ENCODE assay signal across 15 cellular contexts in the genomic region with DNA sequence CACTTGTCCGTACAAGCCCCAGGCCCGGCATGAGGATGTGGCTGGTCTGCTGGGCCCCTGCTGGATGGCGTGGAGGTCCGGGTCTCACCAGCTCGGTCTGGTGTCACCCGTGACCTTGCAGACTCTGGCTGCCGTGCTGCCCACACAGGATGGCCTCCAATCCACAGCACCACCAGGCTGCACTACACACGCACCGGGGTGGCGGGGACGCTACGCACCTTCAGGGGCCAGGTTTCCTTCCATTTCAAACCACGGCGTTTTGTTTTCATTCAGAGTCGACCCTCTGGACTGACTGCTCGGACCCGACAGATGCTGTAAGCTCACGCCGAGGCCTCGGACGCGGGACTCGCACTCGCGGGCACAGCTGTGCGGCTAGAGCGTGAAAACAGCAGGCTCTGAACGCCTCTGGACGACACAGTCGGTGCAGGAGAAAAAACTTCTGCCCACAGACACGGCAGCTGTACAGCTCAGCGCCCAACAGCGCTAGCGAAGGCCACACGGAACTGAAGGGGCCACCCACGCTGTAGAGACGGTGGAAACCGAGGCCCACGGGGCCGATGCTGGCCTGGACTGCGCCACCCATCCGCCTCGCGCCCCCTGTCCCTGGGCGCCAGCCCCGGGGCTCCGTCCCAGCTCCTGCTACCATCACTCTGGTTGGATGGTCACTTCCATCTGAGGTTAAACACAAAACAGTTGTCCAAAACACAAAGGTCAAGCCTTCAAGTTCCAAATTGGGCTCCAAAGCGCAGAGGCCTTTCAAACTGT. TPM values are rescaled to one million over a fixed set of nuclear protein-coding genes. Genes with fewer than 3 reads are reported as not detected.
A peak's percentile ranks its signal among the peaks of the same experiment; 100 is the strongest.
DNase-seq lines count a peak whose midpoint lies in the region; ATAC-seq and TF ChIP-seq lines count a peak whose summit lies in the region.
"Had no signal": no experiment of that assay in that cellular context is flagged by ENCODE, and none has a peak within 500 bp of the region (broad histone marks: within the 10 kb centered on the region; RNA-seq: fewer than 3 reads in every experiment).

No MANE protein-coding gene starts in this region.

- H3K27me3 ChIP-seq in BLaER1 treated with 17β-estradiol and CSF1 and Interleukin-3, amounts not matched to agents 10 nM and 100 nM: peaks cover 26 to 36% (median 32%) of the 10 kb centered on the region in 11 experiments
- H3K27me3 ChIP-seq in adipocyte (replicated peaks; ENCODE audit: control insufficient read depth, insufficient read depth, low read length) (no peaks in the 10 kb centered on the region), layer of hippocampus (ENCODE audit: control insufficient read depth, insufficient read depth, low read length) (no peaks in the 10 kb centered on the region), stomach (no peaks in the 10 kb centered on the region)

- H3K27ac ChIP-seq in BLaER1 treated with 17β-estradiol and CSF1 and Interleukin-3, amounts not matched to agents 10 nM and 100 nM: peak overlapping the region in 2 of 11 experiments; percentile 32 to 44; a peak in 2 of 22 replicates
- peak overlapping the region; percentile 95 for H3K27ac ChIP-seq in layer of hippocampus (ENCODE audit: low read depth, low read length)
- H3K27ac ChIP-seq in stomach: peak overlapping the region in 4 of 5 donors; percentile 14 to 84 (median 34)
- H3K27ac ChIP-seq: GM23248 had no signal

- no peak for TF ChIP-seq CTCF in stomach (IDR thresholded peaks at IDR 0.05)

- intact Hi-C loops in stomach (cut with DNase I; ENCODE audit: low total_unique reads): no loop called here

- H3K4me2 ChIP-seq in BLaER1 treated with 17β-estradiol and CSF1 and Interleukin-3, amounts not matched to agents 10 nM and 100 nM: peak overlapping the region in 9 of 11 experiments; percentile 27 to 84 (median 64); a peak in 17 of 22 replicates

- peak overlapping the region in 4 of 11 experiments; percentile 19 to 59 (median 38); a peak in 7 of 22 replicates for H3K9ac ChIP-seq in BLaER1 treated with 17β-estradiol and CSF1 and Interleukin-3, amounts not matched to agents 10 nM and 100 nM
- peak overlapping the region; percentile 43 for H3K9ac ChIP-seq in adipocyte (ENCODE audit: low read length)
- H3K9ac ChIP-seq: GM23248 had no signal

- no peaks in the 10 kb centered on the region for H3K9me3 ChIP-seq in BLaER1 treated with 17β-estradiol and CSF1 and Interleukin-3, amounts not matched to agents 10 nM and 100 nM (replicated peaks in 1 of 11)
- H3K9me3 ChIP-seq in adipocyte (ENCODE audit: control insufficient read depth, low read length) (no peaks in the 10 kb centered on the region), stomach (no peaks in the 10 kb centered on the region)

- H3K4me3 ChIP-seq in BLaER1 treated with 17β-estradiol and CSF1 and Interleukin-3, amounts not matched to agents 10 nM and 100 nM: no peak overlapping the region
- H3K4me3 ChIP-seq in adipocyte (ENCODE audit: low read length): peak overlapping the region; percentile 48
- no peak overlapping the region for H3K4me3 ChIP-seq in stomach
- H3K4me3 ChIP-seq: GM12878, GM23248 had no signal

- whole genome bisulfite sequencing in stomach, 5 donors: 91 to 96% (median 94%) methylated on average over 46 to 48 of the region's 48 CpGs

- TF ChIP-seq EP300 in stomach (IDR thresholded peaks at IDR 0.05): no peak

- H3K4me1 ChIP-seq in BLaER1 treated with 17β-estradiol and CSF1 and Interleukin-3, amounts not matched to agents 10 nM and 100 nM: peaks cover 0 to 81% (median 66%) of the 10 kb centered on the region in 10 experiments; a peak in 18 of 20 replicates
- peaks cover 14% of the 10 kb centered on the region for H3K4me1 ChIP-seq in adipocyte (ENCODE audit: control insufficient read depth, insufficient read depth, low read length)
- H3K4me1 ChIP-seq in stomach: peaks cover 7 to 19% (median 16%) of the 10 kb centered on the region in 4 donors

- DNase-seq in adipocyte (ENCODE audit: low read depth) (no peak), stomach (no peak), cortex of kidney (lab: John Stamatoyannopoulos, UW) (no peak), NCI-H2171 (lab: John Stamatoyannopoulos, UW) (no peak)
- DNase-seq in activated CD8-positive, alpha-beta memory T cell treated with anti-CD3 and anti-CD28 coated beads, Interleukin-2, amount 50 U/mL, for 48 hours: no peak
- DNase-seq: CD4-positive, alpha-beta memory T cell; IMR-90; Kasumi-1; NCI-H187 treated with DMSO at 0.1 percent for 48 hours; NCI-H524 had no signal

- no peak for ATAC-seq in GM19452 (IDR thresholded peaks at IDR 0.05; ENCODE audit: unreplicated experiment)
- ATAC-seq: GM12878 had no signal

- H3K36me3 ChIP-seq in BLaER1 treated with 17β-estradiol and CSF1 and Interleukin-3, amounts not matched to agents 10 nM and 100 nM: no peaks in the 10 kb centered on the region
- H3K36me3 ChIP-seq in adipocyte (ENCODE audit: control insufficient read depth, insufficient read depth, low read length, severe bottlenecking) (no peaks in the 10 kb centered on the region), stomach (no peaks in the 10 kb centered on the region)

- no peak for TF ChIP-seq POLR2A in stomach (IDR thresholded peaks at IDR 0.05)

- H4K20me1 ChIP-seq in BLaER1 treated with 17β-estradiol and CSF1 and Interleukin-3, amounts not matched to agents 10 nM and 100 nM: peaks cover 0 to 33% (median 12%) of the 10 kb centered on the region in 11 experiments; a peak in 11 of 22 replicates

RNA-seq across cellular contexts. Expression of a gene that starts 40.0 kb away (rescaled TPM):
- total RNA-seq in stomach: under 1 TPM in 1 of 5 donors, not detected in 4; 0.73 TPM
- 1 to 10 TPM; 1.4 to 2.8 (median 2.1) TPM for polyA plus RNA-seq in stomach
